ENCODE assay signal across 8 cellular contexts in the genomic region with DNA sequence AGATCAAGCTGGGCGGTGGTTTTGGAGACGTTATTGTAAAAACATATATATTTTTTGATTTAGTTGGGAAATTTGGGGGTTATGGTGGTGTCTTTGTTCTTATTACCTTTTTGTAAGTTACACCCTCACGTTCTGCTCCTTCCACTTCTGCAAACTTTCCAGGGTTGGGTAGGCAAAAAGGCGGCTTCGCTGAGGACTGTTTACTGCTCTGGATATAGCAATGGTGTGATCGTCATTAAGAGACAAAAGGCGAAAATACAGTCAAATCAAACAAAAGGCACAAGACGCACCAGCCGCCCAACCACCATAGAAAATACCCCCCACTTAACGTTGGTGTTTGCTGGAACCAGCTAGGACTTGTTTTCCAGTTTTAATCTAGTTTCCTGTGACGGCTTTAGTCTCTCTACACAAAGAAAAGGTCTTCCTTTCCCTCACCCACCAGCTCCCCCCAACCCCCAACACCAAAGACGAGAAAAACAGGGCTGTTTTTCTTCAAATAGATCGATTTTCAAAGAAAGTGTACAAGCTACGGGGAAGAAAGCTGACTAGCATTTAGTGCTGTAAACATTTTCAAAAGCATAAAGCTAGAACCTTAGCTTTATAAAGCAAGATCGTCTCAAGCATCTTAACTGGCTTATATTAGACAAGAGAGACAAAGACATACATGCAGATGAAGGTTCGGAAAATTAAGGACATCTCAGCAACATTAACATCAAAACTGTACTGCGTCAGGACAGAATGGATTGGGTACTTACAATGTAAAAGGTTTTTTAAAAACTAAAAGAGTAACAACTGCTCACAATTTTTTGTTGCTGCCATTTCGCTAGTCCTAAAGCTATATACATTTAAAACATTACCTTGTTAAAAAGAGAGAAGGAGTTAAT. TPM values are rescaled to one million over a fixed set of nuclear protein-coding genes. Genes with fewer than 3 reads are reported as not detected.
DNase-seq lines count a peak whose midpoint lies in the region; ATAC-seq and TF ChIP-seq lines count a peak whose summit lies in the region.

No MANE protein-coding gene starts in this region.

- H3K27ac Mint-ChIP-seq in HFFc6: peak overlapping the region; percentile 95
- H3K27ac Mint-ChIP-seq in brain: peak overlapping the region; percentile 99 to 100 (median 100)

- no peaks in the 10 kb centered on the region for H3K9me3 Mint-ChIP-seq in HFFc6
- peaks cover 0 to 6% (median 0%) of the 10 kb centered on the region in 5 experiments for H3K9me3 Mint-ChIP-seq in brain

- peak overlapping the region; percentile 94 for H3K4me3 Mint-ChIP-seq in HFFc6
- H3K4me3 Mint-ChIP-seq in brain: peak overlapping the region; percentile 86 to 98 (median 92)

- H3K36me3 Mint-ChIP-seq in HFFc6 (ENCODE audit: low read depth) (peaks cover 16% of the 10 kb centered on the region), brain (peaks cover 13% of the 10 kb centered on the region)

- no peak for ATAC-seq in stimulated activated naive CD8-positive, alpha-beta T cell treated with anti-CD3 and anti-CD28 coated beads, Interleukin-15, Interleukin-2, amounts not matched to agents 100 U/mL and 50 U/mL, for 24 hours

- no peak for DNase-seq in BJ (ENCODE audit: low read depth)
- no peak for DNase-seq in HFFc6
- DNase-seq in RWPE1 (ENCODE audit: low spot score): no peak
- DNase-seq in kidney epithelial cell (ENCODE audit: low read depth): no peak
- peak; percentile 40 for DNase-seq in stimulated activated naive CD8-positive, alpha-beta T cell treated with anti-CD3 and anti-CD28 coated beads, Interleukin-15, Interleukin-2, amounts not matched to agents 100 U/mL and 50 U/mL, for 24 hours
- no peak for DNase-seq in dedifferentiated amniotic fluid mesenchymal stem cell (ENCODE audit: extremely low spot score)
- no peak for DNase-seq in AG08396 (ENCODE audit: low spot score)

- CTCF ChIA-PET in BJ (lab: Yijun Ruan, JAX) (interaction anchor here (0.6 to 14.8 kb wide), 4 partner anchors 5 to 321 kb away, joined by 3 to 467 read pairs (median 235); partner anchors contain the start of genes RHOF and SETD1B), RWPE1 (lab: Yijun Ruan, JAX) (interaction anchor here (0.6 to 3.9 kb wide), 3 partner anchors 7 to 133 kb away, joined by 5 to 22 read pairs (median 17); partner anchors contain the start of gene RHOF)

- POLR2A ChIA-PET in BJ (lab: Charles Lee): interaction anchor here (0.6 to 1.5 kb wide), 2 partner anchors 10 to 465 kb away, joined by 4 to 8 read pairs; no protein-coding TSS in a partner anchor
- POLR2A ChIA-PET in RWPE1 (lab: Yijun Ruan, JAX; ENCODE audit: low non-redundant PET): interaction anchor here (1.0 to 1.3 kb wide), 2 partner anchors 10 to 86 kb away, joined by 3 to 4 read pairs; partner anchors contain the start of gene PSMD9

- no peak for TF ChIP-seq CTCF in BJ (IDR thresholded peaks at IDR 0.05; ENCODE audit: insufficient read depth, low read depth, low read length)
- no peak for TF ChIP-seq CTCF in HFFc6 (IDR thresholded peaks at IDR 0.05)
- no peak for TF ChIP-seq CTCF in RWPE1 (conservative IDR thresholded peaks at IDR 0.05; ENCODE audit: low read depth)
- no peak for TF ChIP-seq CTCF in brain (conservative IDR thresholded peaks at IDR 0.05)
- TF ChIP-seq CTCF in kidney epithelial cell (IDR thresholded peaks at IDR 0.05; ENCODE audit: insufficient read depth, low read length, poor library complexity, severe bottlenecking): no peak

- H3K27me3 Mint-ChIP-seq in HFFc6 (ENCODE audit: insufficient read depth) (no peaks in the 10 kb centered on the region; the same call in none of the 2 replicates), brain (peaks cover 16% of the 10 kb centered on the region)

- H3K27me3 ChIP-seq in BJ (ENCODE audit: control insufficient read depth, insufficient read depth, low read length) (no peaks in the 10 kb centered on the region), kidney epithelial cell (ENCODE audit: control insufficient read depth, insufficient read depth, low read length) (no peaks in the 10 kb centered on the region)

- H3K27ac ChIP-seq in RWPE1: peak overlapping the region; percentile 100

- H3K4me3 ChIP-seq in BJ (ENCODE audit: low read depth, low read length) (peak overlapping the region; percentile 79), kidney epithelial cell (ENCODE audit: low read depth, low read length) (peak overlapping the region; percentile 68)

- H3K4me1 Mint-ChIP-seq in HFFc6 (ENCODE audit: low read depth) (peaks cover 58% of the 10 kb centered on the region), brain (peaks cover 51% of the 10 kb centered on the region)

- H3K36me3 ChIP-seq in BJ (ENCODE audit: control insufficient read depth, insufficient read depth, low read length) (peaks cover 5% of the 10 kb centered on the region; the same call in 1 of the 2 replicates), kidney epithelial cell (ENCODE audit: control insufficient read depth, insufficient read depth, low read length) (no peaks in the 10 kb centered on the region)

RNA-seq across cellular contexts. Expression of gene SETD1B, which starts 2.0 kb away (rescaled TPM):
- polyA plus RNA-seq in BJ (2011; rRNA removed) (0.85 and 0.89 TPM in 2 replicates), brain (ENCODE audit: insufficient read depth, low read depth, low replicate concordance) (7.1 TPM)
- 2.0 and 4.1 TPM in 2 replicates for polyA minus RNA-seq in BJ (2011; rRNA and poly(A)+ RNA removed)
- total RNA-seq in HFFc6 (2021; fragmentation: NEBNext Ultra II Directional; extraction: Animal tissue kit (Norgen Biotek cat#: 25700)): 10 to 100 TPM; 18.5 to 22.0 (median 20.9) TPM
- 8.1 and 9.6 TPM in 2 replicates for total RNA-seq in kidney epithelial cell

RNA-seq across cellular contexts. Expression of gene RHOF, which starts 8.4 kb away (rescaled TPM):
- polyA plus RNA-seq in BJ (2011; rRNA removed): 2.7 and 3.0 TPM in 2 replicates
- polyA minus RNA-seq in BJ (2011; rRNA and poly(A)+ RNA removed): 7.6 and 8.2 TPM in 2 replicates
- 1 to 10 TPM; 3.2 to 4.2 (median 3.6) TPM for total RNA-seq in HFFc6 (2021; fragmentation: NEBNext Ultra II Directional; extraction: Animal tissue kit (Norgen Biotek cat#: 25700))
- polyA plus RNA-seq in brain (ENCODE audit: insufficient read depth, low read depth, low replicate concordance): 8.9 TPM
- total RNA-seq in kidney epithelial cell: 194 and 311 TPM in 2 replicates

RNA-seq across cellular contexts. Expression of gene HPD, which starts 56.8 kb away (rescaled TPM):
- polyA plus RNA-seq in BJ (2011; rRNA removed) (0.05 TPM in 1 of 2 replicates, not detected in the other), brain (ENCODE audit: insufficient read depth, low read depth, low replicate concordance) (0.31 TPM)
- not detected in 2 replicates for polyA minus RNA-seq in BJ (2011; rRNA and poly(A)+ RNA removed)
- under 1 TPM in 4 of 6 experiments, not detected in 2; 0.14 to 0.25 (median 0.21) TPM for total RNA-seq in HFFc6 (2021; fragmentation: NEBNext Ultra II Directional; extraction: Animal tissue kit (Norgen Biotek cat#: 25700))
- 0.33 TPM in 1 of 2 replicates, not detected in the other for total RNA-seq in kidney epithelial cell

Comparison
In these comparisons a context has a peak if more than half of its experiments do, and no peak if none do; other contexts are left out.
1. RNA of gene RHOF, which starts 8.4 kb away (total RNA-seq): 194 to 311 TPM in kidney epithelial cell; 3.2 to 4.2 TPM in HFFc6; every median in the first group is over 10 times any median in the second.